2 cellular contexts compared by ENCODE assay signal in the genomic region with DNA sequence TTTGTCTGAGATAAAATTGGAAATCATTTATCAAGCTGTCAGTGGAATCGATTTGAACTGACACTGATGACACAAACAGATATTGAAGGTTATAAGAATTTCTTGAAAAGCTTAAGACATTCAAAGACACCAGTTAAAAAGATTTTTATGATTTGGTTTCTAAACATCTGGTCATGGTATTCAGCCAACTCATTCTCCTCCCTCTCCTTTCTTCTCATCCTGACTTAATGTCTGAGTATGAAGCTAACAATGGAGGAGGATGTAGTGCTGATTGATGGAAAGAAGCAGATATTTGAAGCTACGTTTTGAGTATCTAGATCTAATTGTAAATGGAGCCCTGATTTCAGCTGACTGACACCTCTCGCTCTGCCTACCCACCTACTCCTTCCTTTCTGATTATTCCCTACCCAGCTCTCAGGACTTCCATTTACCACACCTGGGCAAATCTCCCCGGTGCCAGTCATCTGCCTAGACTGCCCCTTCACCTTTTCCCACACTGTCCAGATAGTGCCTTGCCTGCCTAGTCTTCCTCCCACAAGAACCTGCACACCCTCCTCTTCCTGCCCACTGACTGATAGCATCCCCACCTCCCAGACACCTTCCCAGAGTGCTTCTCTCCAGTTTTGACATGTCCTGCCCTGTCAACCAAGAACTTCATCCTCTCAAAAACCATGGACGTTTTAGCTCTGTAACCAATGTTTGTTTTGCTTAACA.
TF ChIP-seq lines count a peak whose summit lies in the region.

No MANE protein-coding gene starts in this region.

TF ChIP-seq in HEK293, 187 proteins besides CTCF, POLR2A, EP300 and RAD21 (continued from another document):
- TF ChIP-seq, protein P1, sequence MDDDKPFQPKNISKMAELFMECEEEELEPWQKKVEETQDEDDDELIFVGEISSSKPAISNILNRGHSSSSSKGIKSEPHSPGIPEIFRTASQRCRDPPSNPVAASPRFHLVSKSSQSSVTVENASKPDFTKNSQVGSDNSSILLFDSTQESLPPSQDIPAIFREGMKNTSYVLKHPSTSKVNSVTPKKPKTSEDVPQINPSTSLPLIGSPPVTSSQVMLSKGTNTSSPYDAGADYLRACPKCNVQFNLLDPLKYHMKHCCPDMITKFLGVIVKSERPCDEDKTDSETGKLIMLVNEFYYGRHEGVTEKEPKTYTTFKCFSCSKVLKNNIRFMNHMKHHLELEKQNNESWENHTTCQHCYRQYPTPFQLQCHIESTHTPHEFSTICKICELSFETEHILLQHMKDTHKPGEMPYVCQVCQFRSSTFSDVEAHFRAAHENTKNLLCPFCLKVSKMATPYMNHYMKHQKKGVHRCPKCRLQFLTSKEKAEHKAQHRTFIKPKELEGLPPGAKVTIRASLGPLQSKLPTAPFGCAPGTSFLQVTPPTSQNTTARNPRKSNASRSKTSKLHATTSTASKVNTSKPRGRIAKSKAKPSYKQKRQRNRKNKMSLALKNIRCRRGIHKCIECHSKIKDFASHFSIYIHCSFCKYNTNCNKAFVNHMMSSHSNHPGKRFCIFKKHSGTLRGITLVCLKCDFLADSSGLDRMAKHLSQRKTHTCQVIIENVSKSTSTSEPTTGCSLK (tag by site-specific recombination; IDR thresholded peaks at IDR 0.05), result no peak
- TF ChIP-seq, protein P2, sequence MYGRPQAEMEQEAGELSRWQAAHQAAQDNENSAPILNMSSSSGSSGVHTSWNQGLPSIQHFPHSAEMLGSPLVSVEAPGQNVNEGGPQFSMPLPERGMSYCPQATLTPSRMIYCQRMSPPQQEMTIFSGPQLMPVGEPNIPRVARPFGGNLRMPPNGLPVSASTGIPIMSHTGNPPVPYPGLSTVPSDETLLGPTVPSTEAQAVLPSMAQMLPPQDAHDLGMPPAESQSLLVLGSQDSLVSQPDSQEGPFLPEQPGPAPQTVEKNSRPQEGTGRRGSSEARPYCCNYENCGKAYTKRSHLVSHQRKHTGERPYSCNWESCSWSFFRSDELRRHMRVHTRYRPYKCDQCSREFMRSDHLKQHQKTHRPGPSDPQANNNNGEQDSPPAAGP (tag by site-specific recombination; IDR thresholded peaks at IDR 0.05), result no peak
- no peak for TF ChIP-seq ZBTB21 (tag by site-specific recombination; IDR thresholded peaks at IDR 0.05)
- TF ChIP-seq, protein P3, sequence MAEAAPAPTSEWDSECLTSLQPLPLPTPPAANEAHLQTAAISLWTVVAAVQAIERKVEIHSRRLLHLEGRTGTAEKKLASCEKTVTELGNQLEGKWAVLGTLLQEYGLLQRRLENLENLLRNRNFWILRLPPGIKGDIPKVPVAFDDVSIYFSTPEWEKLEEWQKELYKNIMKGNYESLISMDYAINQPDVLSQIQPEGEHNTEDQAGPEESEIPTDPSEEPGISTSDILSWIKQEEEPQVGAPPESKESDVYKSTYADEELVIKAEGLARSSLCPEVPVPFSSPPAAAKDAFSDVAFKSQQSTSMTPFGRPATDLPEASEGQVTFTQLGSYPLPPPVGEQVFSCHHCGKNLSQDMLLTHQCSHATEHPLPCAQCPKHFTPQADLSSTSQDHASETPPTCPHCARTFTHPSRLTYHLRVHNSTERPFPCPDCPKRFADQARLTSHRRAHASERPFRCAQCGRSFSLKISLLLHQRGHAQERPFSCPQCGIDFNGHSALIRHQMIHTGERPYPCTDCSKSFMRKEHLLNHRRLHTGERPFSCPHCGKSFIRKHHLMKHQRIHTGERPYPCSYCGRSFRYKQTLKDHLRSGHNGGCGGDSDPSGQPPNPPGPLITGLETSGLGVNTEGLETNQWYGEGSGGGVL (tag by site-specific recombination; IDR thresholded peaks at IDR 0.05), result no peak
- no peak for TF ChIP-seq WT1 (tag by site-specific recombination; IDR thresholded peaks at IDR 0.05)
- no peak for TF ChIP-seq ZNF324 (tag by site-specific recombination; IDR thresholded peaks at IDR 0.05)
- no peak for TF ChIP-seq ZNF571 (tag by site-specific recombination; IDR thresholded peaks at IDR 0.05)
- no peak for TF ChIP-seq ZNF530 (tag by site-specific recombination; IDR thresholded peaks at IDR 0.05; ENCODE audit: low read depth)
- no peak for TF ChIP-seq GLI4 (tag by site-specific recombination; IDR thresholded peaks at IDR 0.05)
- TF ChIP-seq ZBTB17 (tag by site-specific recombination; IDR thresholded peaks at IDR 0.05), result no peak
TF ChIP-seq in HEK293: peak in this region for 2.

TF ChIP-seq in SK-N-SH, 30 proteins besides CTCF, POLR2A, EP300 and RAD21 (continued from another document):
- TF ChIP-seq PBX3 (IDR thresholded peaks at IDR 0.05) (no peak), NRF1 (IDR thresholded peaks at IDR 0.05; ENCODE audit: low read depth, low read length) (no peak), TAF1 (IDR thresholded peaks at IDR 0.05; ENCODE audit: borderline replicate concordance, low read depth, low read length) (no peak), GATA2 (CRISPR knock-in tag; IDR thresholded peaks at IDR 0.05) (no peak), YY1 (IDR thresholded peaks at IDR 0.05; ENCODE audit: low read depth) (no peak)
